Comparison of ENCODE assay signal across 33 cellular contexts in genomic region chr1:238985312-238985711, GRCh38.
"Had no signal": no experiment of that assay in that cellular context is flagged by ENCODE, and none has a peak within 500 bp of the region (broad histone marks: within the 10 kb centered on the region; RNA-seq: fewer than 3 reads in every experiment).

No MANE protein-coding gene starts in this region.

- H3K4me3 Mint-ChIP-seq: activated CD4-positive, alpha-beta memory T cell treated with anti-CD3 and anti-CD28 coated beads for 36 hours; activated CD4-positive, alpha-beta T cell treated with anti-CD3 and anti-CD28 coated beads for 36 hours; activated CD4-positive, alpha-beta T cell treated with anti-CD3 and anti-CD28 coated beads, Interleukin-2, amount 10 ng/mL, durations not matched to agents 24 days and 14 days; activated CD8-positive, alpha-beta memory T cell treated with anti-CD3 and anti-CD28 coated beads, Interleukin-2, amount 10 ng/mL, durations not matched to agents 7 days and 5 days; activated CD8-positive, alpha-beta T cell treated with anti-CD3 and anti-CD28 coated beads, Interleukin-2, amount 10 ng/mL, durations not matched to agents 7 days and 5 days; activated naive CD4-positive, alpha-beta T cell treated with anti-CD3 and anti-CD28 coated beads for 36 hours; activated naive CD4-positive, alpha-beta T cell treated with anti-CD3 and anti-CD28 coated beads, Interleukin-2, amount 50 U/mL, for 24 hours; activated naive CD8-positive, alpha-beta T cell treated with anti-CD3 and anti-CD28 coated beads for 36 hours; activated naive CD8-positive, alpha-beta T cell treated with anti-CD3 and anti-CD28 coated beads, Interleukin-2, amount 50 U/mL, for 24 hours; activated T-helper 1 cell treated with anti-CD3 and anti-CD28 coated beads, Interleukin-12 subunit alpha, Interleukin-12 subunit beta, Interleukin-2, Interleukin-4 antibody, amounts not matched to agents 30 ng/mL and 10 ng/mL and 1 ng/mL, durations not matched to agents 14 hours and 24 hours and 36 hours; central memory CD8-positive, alpha-beta T cell; dendritic cell treated with granulocyte-macrophage colony-stimulating factor and Interleukin-4, amounts not matched to agents 40 ng/mL and 50 ng/mL, for 4 days; endodermal cell had no signal

- H3K36me3 Mint-ChIP-seq: activated CD4-positive, alpha-beta memory T cell treated with anti-CD3 and anti-CD28 coated beads for 36 hours; activated CD8-positive, alpha-beta memory T cell treated with anti-CD3 and anti-CD28 coated beads, Interleukin-2, amount 10 ng/mL, durations not matched to agents 7 days and 5 days; activated naive CD4-positive, alpha-beta T cell treated with anti-CD3 and anti-CD28 coated beads, Interleukin-2, amount 50 U/mL, for 24 hours; activated naive CD8-positive, alpha-beta T cell treated with anti-CD3 and anti-CD28 coated beads for 36 hours had no signal

- H3K4me1 ChIP-seq: adrenal gland, body of pancreas, esophagus muscularis mucosa, gastroesophageal sphincter had no signal

- H3K36me3 ChIP-seq: adrenal gland, esophagus muscularis mucosa, gastroesophageal sphincter had no signal

- H3K27ac ChIP-seq: adrenal gland, body of pancreas, coronary artery, dorsolateral prefrontal cortex, esophagus muscularis mucosa, gastroesophageal sphincter had no signal

- H3K27me3 ChIP-seq: adrenal gland, body of pancreas, dorsolateral prefrontal cortex, esophagus muscularis mucosa, gastroesophageal sphincter had no signal

- H3K27me3 Mint-ChIP-seq: activated CD4-positive, alpha-beta memory T cell treated with anti-CD3 and anti-CD28 coated beads for 36 hours; activated CD4-positive, alpha-beta T cell treated with anti-CD3 and anti-CD28 coated beads for 36 hours; activated CD4-positive, alpha-beta T cell treated with anti-CD3 and anti-CD28 coated beads, Interleukin-2, amount 10 ng/mL, durations not matched to agents 24 days and 14 days; activated CD8-positive, alpha-beta memory T cell treated with anti-CD3 and anti-CD28 coated beads, Interleukin-2, amount 10 ng/mL, durations not matched to agents 7 days and 5 days; activated naive CD4-positive, alpha-beta T cell treated with anti-CD3 and anti-CD28 coated beads, Interleukin-2, amount 50 U/mL, for 24 hours; activated naive CD8-positive, alpha-beta T cell treated with anti-CD3 and anti-CD28 coated beads for 36 hours; activated naive CD8-positive, alpha-beta T cell treated with anti-CD3 and anti-CD28 coated beads, Interleukin-2, amount 50 U/mL, for 24 hours; central memory CD8-positive, alpha-beta T cell; dendritic cell treated with granulocyte-macrophage colony-stimulating factor and Interleukin-4, amounts not matched to agents 40 ng/mL and 50 ng/mL, for 4 days had no signal

- H3K4me3 ChIP-seq: adrenal gland, body of pancreas, coronary artery, dorsolateral prefrontal cortex, esophagus muscularis mucosa, gastroesophageal sphincter had no signal

- H3K27ac Mint-ChIP-seq: activated CD4-positive, alpha-beta memory T cell treated with anti-CD3 and anti-CD28 coated beads for 36 hours; activated CD4-positive, alpha-beta T cell treated with anti-CD3 and anti-CD28 coated beads for 36 hours; activated CD4-positive, alpha-beta T cell treated with anti-CD3 and anti-CD28 coated beads, Interleukin-2, amount 10 ng/mL, durations not matched to agents 24 days and 14 days; activated CD8-positive, alpha-beta memory T cell treated with anti-CD3 and anti-CD28 coated beads, Interleukin-2, amount 10 ng/mL, durations not matched to agents 7 days and 5 days; activated CD8-positive, alpha-beta T cell treated with anti-CD3 and anti-CD28 coated beads, Interleukin-2, amount 10 ng/mL, durations not matched to agents 7 days and 5 days; activated naive CD4-positive, alpha-beta T cell treated with anti-CD3 and anti-CD28 coated beads for 36 hours; activated naive CD4-positive, alpha-beta T cell treated with anti-CD3 and anti-CD28 coated beads, Interleukin-2, amount 50 U/mL, for 24 hours; activated naive CD8-positive, alpha-beta T cell treated with anti-CD3 and anti-CD28 coated beads for 36 hours; activated naive CD8-positive, alpha-beta T cell treated with anti-CD3 and anti-CD28 coated beads, Interleukin-2, amount 50 U/mL, for 24 hours; activated T-helper 1 cell treated with anti-CD3 and anti-CD28 coated beads, Interleukin-12 subunit alpha, Interleukin-12 subunit beta, Interleukin-2, Interleukin-4 antibody, amounts not matched to agents 30 ng/mL and 10 ng/mL and 1 ng/mL, durations not matched to agents 14 hours and 24 hours and 36 hours; activated T-helper 2 cell treated with anti-CD3 and anti-CD28 coated beads, Interferon-gamma antibody, Interleukin-2, Interleukin-4, amounts not matched to agents 10 μg/mL and 5 μg/mL and 100 μg/mL, durations not matched to agents 14 hours and 24 hours and 36 hours; dendritic cell treated with granulocyte-macrophage colony-stimulating factor and Interleukin-4, amounts not matched to agents 40 ng/mL and 50 ng/mL, for 4 days; endodermal cell had no signal

- DNase-seq: activated CD4-positive, alpha-beta memory T cell treated with anti-CD3 and anti-CD28 coated beads for 36 hours; activated CD4-positive, alpha-beta T cell treated with anti-CD3 and anti-CD28 coated beads for 36 hours; activated CD4-positive, alpha-beta T cell treated with anti-CD3 and anti-CD28 coated beads, Interleukin-2, amount 10 ng/mL, durations not matched to agents 24 days and 14 days; activated CD4-positive, CD25-positive, alpha-beta regulatory T cell; activated CD4-positive, CD25-positive, alpha-beta regulatory T cell treated with anti-CD3 and anti-CD28 coated beads, Interleukin-2, amount 50 U/mL, for 72 hours; activated CD8-positive, alpha-beta memory T cell treated with anti-CD3 and anti-CD28 coated beads, Interleukin-2, amount 10 ng/mL, durations not matched to agents 7 days and 5 days; activated CD8-positive, alpha-beta memory T cell treated with anti-CD3 and anti-CD28 coated beads, Interleukin-2, amount 50 U/mL, for 4 hours; activated CD8-positive, alpha-beta T cell treated with anti-CD3 and anti-CD28 coated beads, Interleukin-2, amount 10 ng/mL, durations not matched to agents 7 days and 5 days; activated effector memory CD4-positive, alpha-beta T cell treated with anti-CD3 and anti-CD28 coated beads, Interleukin-2, amount 50 U/mL, for 16 hours; activated naive CD4-positive, alpha-beta T cell treated with anti-CD3 and anti-CD28 coated beads for 36 hours; activated naive CD8-positive, alpha-beta T cell treated with anti-CD3 and anti-CD28 coated beads for 36 hours; activated naive CD8-positive, alpha-beta T cell treated with anti-CD3 and anti-CD28 coated beads, Interleukin-2, amount 50 U/mL, for 24 hours; activated T-cell treated with anti-CD3 and anti-CD28 coated beads, Interleukin-2, amount 50 U/mL, for 1 hour; activated T-cell treated with anti-CD3 and anti-CD28 coated beads, Interleukin-2, amount 50 U/mL, for 48 hours; adrenal gland; amygdala; aorta; body of pancreas; dorsolateral prefrontal cortex; effector memory CD4-positive, alpha-beta T cell; endodermal cell; erythroblast; foreskin melanocyte; head of caudate nucleus; T-helper 2 cell had no signal

- H3K4me1 Mint-ChIP-seq: activated CD4-positive, alpha-beta T cell treated with anti-CD3 and anti-CD28 coated beads for 36 hours; activated CD4-positive, alpha-beta T cell treated with anti-CD3 and anti-CD28 coated beads, Interleukin-2, amount 10 ng/mL, durations not matched to agents 24 days and 14 days; activated CD8-positive, alpha-beta memory T cell treated with anti-CD3 and anti-CD28 coated beads, Interleukin-2, amount 10 ng/mL, durations not matched to agents 7 days and 5 days; activated naive CD4-positive, alpha-beta T cell treated with anti-CD3 and anti-CD28 coated beads, Interleukin-2, amount 50 U/mL, for 24 hours; activated naive CD8-positive, alpha-beta T cell treated with anti-CD3 and anti-CD28 coated beads for 36 hours; activated naive CD8-positive, alpha-beta T cell treated with anti-CD3 and anti-CD28 coated beads, Interleukin-2, amount 50 U/mL, for 24 hours; central memory CD8-positive, alpha-beta T cell; endodermal cell had no signal

- H3K9me3 ChIP-seq: adrenal gland, body of pancreas had no signal

- ATAC-seq: activated CD4-positive, alpha-beta T cell treated with anti-CD3 and anti-CD28 coated beads for 36 hours; activated CD8-positive, alpha-beta memory T cell treated with anti-CD3 and anti-CD28 coated beads, Interleukin-2, amount 10 ng/mL, durations not matched to agents 7 days and 5 days; activated CD8-positive, alpha-beta T cell treated with anti-CD3 and anti-CD28 coated beads, Interleukin-2, amount 10 ng/mL, durations not matched to agents 7 days and 5 days; activated naive CD8-positive, alpha-beta T cell treated with anti-CD3 and anti-CD28 coated beads, Interleukin-2, amount 50 U/mL, for 24 hours; body of pancreas; gastroesophageal sphincter had no signal

- H3K9me3 Mint-ChIP-seq: activated CD4-positive, alpha-beta T cell treated with anti-CD3 and anti-CD28 coated beads, Interleukin-2, amount 10 ng/mL, durations not matched to agents 24 days and 14 days; activated naive CD4-positive, alpha-beta T cell treated with anti-CD3 and anti-CD28 coated beads for 36 hours; activated T-helper 1 cell treated with anti-CD3 and anti-CD28 coated beads, Interleukin-12 subunit alpha, Interleukin-12 subunit beta, Interleukin-2, Interleukin-4 antibody, amounts not matched to agents 30 ng/mL and 10 ng/mL and 1 ng/mL, durations not matched to agents 14 hours and 24 hours and 36 hours; dendritic cell treated with granulocyte-macrophage colony-stimulating factor and Interleukin-4, amounts not matched to agents 40 ng/mL and 50 ng/mL, for 4 days had no signal
